1 cellular context compared by ENCODE assay signal in the genomic region with DNA sequence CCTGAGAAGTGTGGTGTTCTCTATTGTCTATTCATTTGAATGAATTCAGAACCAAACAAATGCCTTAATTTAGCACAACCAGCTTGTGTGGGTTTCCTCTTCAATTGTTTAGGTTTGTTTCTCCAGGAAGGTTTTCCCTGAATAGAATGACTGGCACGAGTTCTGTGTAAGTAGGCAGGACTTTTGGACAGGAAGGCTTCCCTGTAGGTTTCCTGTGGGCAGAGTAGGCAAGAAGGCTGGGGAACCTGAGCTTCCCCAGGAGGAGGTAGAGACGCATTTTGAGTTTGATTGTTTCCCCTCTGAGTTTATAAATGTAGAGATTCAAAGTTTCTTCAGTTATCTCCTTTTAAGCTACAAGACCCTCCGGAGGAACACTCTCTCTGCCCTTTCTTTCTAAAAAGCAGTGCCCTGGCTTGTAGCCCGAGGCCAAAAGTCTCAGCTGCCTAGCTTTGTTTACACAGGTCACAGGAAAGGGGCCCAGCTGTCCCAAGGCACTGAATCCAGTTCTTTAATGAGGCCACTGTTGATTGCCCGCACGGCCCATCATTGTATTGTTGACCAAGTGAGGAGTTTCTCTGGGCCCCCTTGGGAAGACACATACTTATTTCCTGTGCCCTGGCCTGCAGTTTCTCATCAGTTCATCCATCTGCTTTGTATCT.
TF ChIP-seq lines count a peak whose summit lies in the region.

No MANE protein-coding gene starts in this region.

TF ChIP-seq in HepG2, 621 proteins besides CTCF, POLR2A, EP300 and RAD21 (continued from another document):
- TF ChIP-seq, protein P1, sequence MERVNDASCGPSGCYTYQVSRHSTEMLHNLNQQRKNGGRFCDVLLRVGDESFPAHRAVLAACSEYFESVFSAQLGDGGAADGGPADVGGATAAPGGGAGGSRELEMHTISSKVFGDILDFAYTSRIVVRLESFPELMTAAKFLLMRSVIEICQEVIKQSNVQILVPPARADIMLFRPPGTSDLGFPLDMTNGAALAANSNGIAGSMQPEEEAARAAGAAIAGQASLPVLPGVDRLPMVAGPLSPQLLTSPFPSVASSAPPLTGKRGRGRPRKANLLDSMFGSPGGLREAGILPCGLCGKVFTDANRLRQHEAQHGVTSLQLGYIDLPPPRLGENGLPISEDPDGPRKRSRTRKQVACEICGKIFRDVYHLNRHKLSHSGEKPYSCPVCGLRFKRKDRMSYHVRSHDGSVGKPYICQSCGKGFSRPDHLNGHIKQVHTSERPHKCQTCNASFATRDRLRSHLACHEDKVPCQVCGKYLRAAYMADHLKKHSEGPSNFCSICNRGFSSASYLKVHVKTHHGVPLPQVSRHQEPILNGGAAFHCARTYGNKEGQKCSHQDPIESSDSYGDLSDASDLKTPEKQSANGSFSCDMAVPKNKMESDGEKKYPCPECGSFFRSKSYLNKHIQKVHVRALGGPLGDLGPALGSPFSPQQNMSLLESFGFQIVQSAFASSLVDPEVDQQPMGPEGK (CRISPR knock-in tag; IDR thresholded peaks at IDR 0.05) = 0 out of 2 replicates have a peak, but pooled peaks have one; percentile 28
- TF ChIP-seq, protein P2, sequence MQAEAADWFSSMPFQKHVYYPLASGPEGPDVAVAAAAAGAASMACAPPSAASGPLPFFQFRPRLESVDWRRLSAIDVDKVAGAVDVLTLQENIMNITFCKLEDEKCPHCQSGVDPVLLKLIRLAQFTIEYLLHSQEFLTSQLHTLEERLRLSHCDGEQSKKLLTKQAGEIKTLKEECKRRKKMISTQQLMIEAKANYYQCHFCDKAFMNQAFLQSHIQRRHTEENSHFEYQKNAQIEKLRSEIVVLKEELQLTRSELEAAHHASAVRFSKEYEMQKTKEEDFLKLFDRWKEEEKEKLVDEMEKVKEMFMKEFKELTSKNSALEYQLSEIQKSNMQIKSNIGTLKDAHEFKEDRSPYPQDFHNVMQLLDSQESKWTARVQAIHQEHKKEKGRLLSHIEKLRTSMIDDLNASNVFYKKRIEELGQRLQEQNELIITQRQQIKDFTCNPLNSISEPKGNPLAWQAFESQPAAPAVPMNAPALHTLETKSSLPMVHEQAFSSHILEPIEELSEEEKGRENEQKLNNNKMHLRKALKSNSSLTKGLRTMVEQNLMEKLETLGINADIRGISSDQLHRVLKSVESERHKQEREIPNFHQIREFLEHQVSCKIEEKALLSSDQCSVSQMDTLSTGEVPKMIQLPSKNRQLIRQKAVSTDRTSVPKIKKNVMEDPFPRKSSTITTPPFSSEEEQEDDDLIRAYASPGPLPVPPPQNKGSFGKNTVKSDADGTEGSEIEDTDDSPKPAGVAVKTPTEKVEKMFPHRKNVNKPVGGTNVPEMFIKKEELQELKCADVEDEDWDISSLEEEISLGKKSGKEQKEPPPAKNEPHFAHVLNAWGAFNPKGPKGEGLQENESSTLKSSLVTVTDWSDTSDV (CRISPR knock-in tag; IDR thresholded peaks at IDR 0.05) = no peak
- peak; percentile 30; the same call in 1 of the 2 replicates for TF ChIP-seq NR2F6 (IDR thresholded peaks at IDR 0.05)
- no peak for TF ChIP-seq NR2F6 (CRISPR knock-in tag; IDR thresholded peaks at IDR 0.05)
- no peak for TF ChIP-seq SOX13 (IDR thresholded peaks at IDR 0.05)
- TF ChIP-seq SOX13 (CRISPR knock-in tag; conservative IDR thresholded peaks at IDR 0.05 in 1 of 2, IDR thresholded peaks at IDR 0.05 in 1 of 2) = peak in 1 of 2 experiments; percentile 37; a peak in 1 of 4 replicates
- peak; percentile 63 for TF ChIP-seq JARID2 (CRISPR knock-in tag; IDR thresholded peaks at IDR 0.05; ENCODE audit: insufficient replicate concordance)
- no peak for TF ChIP-seq ATM (IDR thresholded peaks at IDR 0.05; ENCODE audit: borderline replicate concordance)
- TF ChIP-seq KDM5B (CRISPR knock-in tag; IDR thresholded peaks at IDR 0.05; ENCODE audit: borderline replicate concordance) = no peak
- TF ChIP-seq, protein P3, sequence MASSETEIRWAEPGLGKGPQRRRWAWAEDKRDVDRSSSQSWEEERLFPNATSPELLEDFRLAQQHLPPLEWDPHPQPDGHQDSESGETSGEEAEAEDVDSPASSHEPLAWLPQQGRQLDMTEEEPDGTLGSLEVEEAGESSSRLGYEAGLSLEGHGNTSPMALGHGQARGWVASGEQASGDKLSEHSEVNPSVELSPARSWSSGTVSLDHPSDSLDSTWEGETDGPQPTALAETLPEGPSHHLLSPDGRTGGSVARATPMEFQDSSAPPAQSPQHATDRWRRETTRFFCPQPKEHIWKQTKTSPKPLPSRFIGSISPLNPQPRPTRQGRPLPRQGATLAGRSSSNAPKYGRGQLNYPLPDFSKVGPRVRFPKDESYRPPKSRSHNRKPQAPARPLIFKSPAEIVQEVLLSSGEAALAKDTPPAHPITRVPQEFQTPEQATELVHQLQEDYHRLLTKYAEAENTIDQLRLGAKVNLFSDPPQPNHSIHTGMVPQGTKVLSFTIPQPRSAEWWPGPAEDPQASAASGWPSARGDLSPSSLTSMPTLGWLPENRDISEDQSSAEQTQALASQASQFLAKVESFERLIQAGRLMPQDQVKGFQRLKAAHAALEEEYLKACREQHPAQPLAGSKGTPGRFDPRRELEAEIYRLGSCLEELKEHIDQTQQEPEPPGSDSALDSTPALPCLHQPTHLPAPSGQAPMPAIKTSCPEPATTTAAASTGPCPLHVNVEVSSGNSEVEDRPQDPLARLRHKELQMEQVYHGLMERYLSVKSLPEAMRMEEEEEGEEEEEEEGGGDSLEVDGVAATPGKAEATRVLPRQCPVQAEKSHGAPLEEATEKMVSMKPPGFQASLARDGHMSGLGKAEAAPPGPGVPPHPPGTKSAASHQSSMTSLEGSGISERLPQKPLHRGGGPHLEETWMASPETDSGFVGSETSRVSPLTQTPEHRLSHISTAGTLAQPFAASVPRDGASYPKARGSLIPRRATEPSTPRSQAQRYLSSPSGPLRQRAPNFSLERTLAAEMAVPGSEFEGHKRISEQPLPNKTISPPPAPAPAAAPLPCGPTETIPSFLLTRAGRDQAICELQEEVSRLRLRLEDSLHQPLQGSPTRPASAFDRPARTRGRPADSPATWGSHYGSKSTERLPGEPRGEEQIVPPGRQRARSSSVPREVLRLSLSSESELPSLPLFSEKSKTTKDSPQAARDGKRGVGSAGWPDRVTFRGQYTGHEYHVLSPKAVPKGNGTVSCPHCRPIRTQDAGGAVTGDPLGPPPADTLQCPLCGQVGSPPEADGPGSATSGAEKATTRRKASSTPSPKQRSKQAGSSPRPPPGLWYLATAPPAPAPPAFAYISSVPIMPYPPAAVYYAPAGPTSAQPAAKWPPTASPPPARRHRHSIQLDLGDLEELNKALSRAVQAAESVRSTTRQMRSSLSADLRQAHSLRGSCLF (CRISPR knock-in tag; IDR thresholded peaks at IDR 0.05; ENCODE audit: borderline replicate concordance) = no peak
- TF ChIP-seq, protein P4, sequence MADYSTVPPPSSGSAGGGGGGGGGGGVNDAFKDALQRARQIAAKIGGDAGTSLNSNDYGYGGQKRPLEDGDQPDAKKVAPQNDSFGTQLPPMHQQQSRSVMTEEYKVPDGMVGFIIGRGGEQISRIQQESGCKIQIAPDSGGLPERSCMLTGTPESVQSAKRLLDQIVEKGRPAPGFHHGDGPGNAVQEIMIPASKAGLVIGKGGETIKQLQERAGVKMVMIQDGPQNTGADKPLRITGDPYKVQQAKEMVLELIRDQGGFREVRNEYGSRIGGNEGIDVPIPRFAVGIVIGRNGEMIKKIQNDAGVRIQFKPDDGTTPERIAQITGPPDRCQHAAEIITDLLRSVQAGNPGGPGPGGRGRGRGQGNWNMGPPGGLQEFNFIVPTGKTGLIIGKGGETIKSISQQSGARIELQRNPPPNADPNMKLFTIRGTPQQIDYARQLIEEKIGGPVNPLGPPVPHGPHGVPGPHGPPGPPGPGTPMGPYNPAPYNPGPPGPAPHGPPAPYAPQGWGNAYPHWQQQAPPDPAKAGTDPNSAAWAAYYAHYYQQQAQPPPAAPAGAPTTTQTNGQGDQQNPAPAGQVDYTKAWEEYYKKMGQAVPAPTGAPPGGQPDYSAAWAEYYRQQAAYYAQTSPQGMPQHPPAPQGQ (CRISPR knock-in tag; IDR thresholded peaks at IDR 0.05; ENCODE audit: borderline replicate concordance) = no peak
